In the genomic region with DNA sequence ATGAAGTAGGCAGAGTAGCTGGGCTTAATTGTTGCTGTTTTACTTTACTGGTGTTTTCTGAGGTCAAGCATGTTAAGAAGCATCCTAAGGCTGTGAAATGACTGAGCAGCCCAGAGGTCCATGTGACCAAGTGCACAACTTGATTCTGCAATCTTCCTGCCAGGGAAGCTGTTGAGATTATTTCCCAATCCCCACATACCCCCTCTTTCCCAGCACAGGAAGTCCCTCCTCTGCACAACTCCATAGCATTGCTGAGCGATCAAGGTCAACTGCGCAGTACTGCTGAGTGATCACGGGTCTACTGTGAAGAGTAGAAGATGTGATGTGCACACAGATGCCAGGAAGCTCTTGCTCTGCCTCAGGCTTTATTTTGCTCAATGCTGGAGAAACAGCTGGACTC, we compare ENCODE assay signal across 14 cellular contexts.
"Had no signal": no experiment of that assay in that cellular context is flagged by ENCODE, and none has a peak within 500 bp of the region (broad histone marks: within the 10 kb centered on the region; RNA-seq: fewer than 3 reads in every experiment).

No MANE protein-coding gene starts in this region.

- H3K4me3 ChIP-seq: tibial artery had no signal

- H3K36me3 ChIP-seq: tibial artery had no signal

- H3K27ac Mint-ChIP-seq: activated CD4-positive, alpha-beta T cell treated with anti-CD3 and anti-CD28 coated beads for 36 hours; activated naive CD4-positive, alpha-beta T cell treated with anti-CD3 and anti-CD28 coated beads, Interleukin-2, amount 50 U/mL, for 72 hours; activated T-helper 1 cell treated with anti-CD3 and anti-CD28 coated beads, Interleukin-12 subunit alpha, Interleukin-12 subunit beta, Interleukin-2, Interleukin-4 antibody, amounts not matched to agents 30 ng/mL and 10 ng/mL and 1 ng/mL, durations not matched to agents 14 hours and 24 hours and 36 hours; effector memory CD8-positive, alpha-beta T cell; T-helper 2 cell treated with Interferon-gamma antibody and Interleukin-4, amounts not matched to agents 5 μg/mL and 100 μg/mL, for 36 hours had no signal

- H3K27ac ChIP-seq: tibial artery had no signal

- ATAC-seq: activated CD4-positive, alpha-beta T cell treated with anti-CD3 and anti-CD28 coated beads for 36 hours; activated naive CD4-positive, alpha-beta T cell treated with anti-CD3 and anti-CD28 coated beads, Interleukin-2, amount 50 U/mL, for 72 hours; effector memory CD8-positive, alpha-beta T cell; left lobe of liver had no signal

- H3K4me1 Mint-ChIP-seq: activated CD4-positive, alpha-beta T cell treated with anti-CD3 and anti-CD28 coated beads for 36 hours had no signal

- H3K27me3 ChIP-seq: tibial artery had no signal

- H3K4me1 ChIP-seq: tibial artery had no signal

- DNase-seq: activated CD4-positive, alpha-beta T cell treated with anti-CD3 and anti-CD28 coated beads for 36 hours; activated CD4-positive, alpha-beta T cell treated with anti-CD3 and anti-CD28 coated beads, Interleukin-2, amount 50 U/mL, for 48 hours; activated gamma-delta T cell treated with Interleukin-2 at 50 U/mL for 16 hours; activated T-cell treated with anti-CD3 and anti-CD28 coated beads for 4 hours; dermis blood vessel endothelial cell; effector memory CD8-positive, alpha-beta T cell; mammary epithelial cell; stimulated activated CD4-positive, alpha-beta T cell treated with anti-CD3 and anti-CD28 coated beads, Interleukin-2, amount 100 ng/mL, for 24 hours; stimulated activated naive CD4-positive, alpha-beta T cell treated with Interleukin-2 at 50 U/mL for 16 hours; tibial artery had no signal

- H3K4me3 Mint-ChIP-seq: activated CD4-positive, alpha-beta T cell treated with anti-CD3 and anti-CD28 coated beads for 36 hours; activated T-helper 1 cell treated with anti-CD3 and anti-CD28 coated beads, Interleukin-12 subunit alpha, Interleukin-12 subunit beta, Interleukin-2, Interleukin-4 antibody, amounts not matched to agents 30 ng/mL and 10 ng/mL and 1 ng/mL, durations not matched to agents 14 hours and 24 hours and 36 hours; effector memory CD8-positive, alpha-beta T cell; T-helper 2 cell treated with Interferon-gamma antibody and Interleukin-4, amounts not matched to agents 5 μg/mL and 100 μg/mL, for 36 hours had no signal
